ENCODE assay signal across 2 cellular contexts in the genomic region with DNA sequence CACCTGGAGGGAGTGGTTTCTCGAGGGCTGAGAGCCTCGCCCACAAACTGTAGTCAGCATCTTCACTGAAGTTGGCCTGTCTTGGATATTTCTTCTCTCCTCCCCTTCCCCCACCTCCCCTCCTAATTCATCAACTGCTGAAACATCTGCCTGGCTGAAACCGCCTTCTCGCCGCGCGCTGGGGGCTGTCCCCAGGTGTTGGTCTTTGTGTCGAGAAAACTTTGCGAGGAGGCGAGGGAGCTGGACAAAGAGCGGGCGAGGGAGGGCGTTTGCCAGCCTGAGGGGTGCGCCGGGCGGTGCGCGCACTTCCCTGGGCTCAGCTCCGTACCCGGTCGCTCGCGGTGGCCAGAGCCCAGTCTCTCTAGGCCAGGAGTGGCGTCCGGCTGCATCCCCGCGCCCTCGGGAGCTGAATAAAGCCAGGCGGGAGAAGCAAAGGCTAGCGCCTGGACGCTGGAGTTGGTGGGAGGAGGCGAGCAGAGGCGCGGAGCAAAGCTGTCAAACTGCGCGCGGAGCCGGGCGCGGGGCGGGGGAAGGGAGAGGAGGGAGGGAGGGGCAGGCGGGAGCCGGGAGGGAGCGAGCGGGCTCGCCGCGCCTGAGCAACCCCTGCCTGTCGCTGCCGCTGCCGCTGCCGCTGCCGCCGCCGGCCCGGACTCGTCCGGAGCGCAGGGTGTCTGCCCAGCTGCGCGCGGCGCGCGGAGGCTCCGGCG.
A peak's percentile ranks its signal among the peaks of the same experiment; 100 is the strongest.
TF ChIP-seq lines count a peak whose summit lies in the region.

A gene with protein sequence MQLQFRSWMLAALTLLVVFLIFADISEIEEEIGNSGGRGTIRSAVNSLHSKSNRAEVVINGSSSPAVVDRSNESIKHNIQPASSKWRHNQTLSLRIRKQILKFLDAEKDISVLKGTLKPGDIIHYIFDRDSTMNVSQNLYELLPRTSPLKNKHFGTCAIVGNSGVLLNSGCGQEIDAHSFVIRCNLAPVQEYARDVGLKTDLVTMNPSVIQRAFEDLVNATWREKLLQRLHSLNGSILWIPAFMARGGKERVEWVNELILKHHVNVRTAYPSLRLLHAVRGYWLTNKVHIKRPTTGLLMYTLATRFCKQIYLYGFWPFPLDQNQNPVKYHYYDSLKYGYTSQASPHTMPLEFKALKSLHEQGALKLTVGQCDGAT (plus strand): TSS at position 595 of the 707 bp plus-strand sequence. CDS start 184 bp downstream, outside the sequence.

TF ChIP-seq in H1, 55 proteins besides CTCF, POLR2A, EP300 and RAD21:
- TF ChIP-seq JUND (IDR thresholded peaks at IDR 0.05; ENCODE audit: low read length): no peak
- TF ChIP-seq TAF7 (optimal IDR thresholded peaks at IDR 0.05; ENCODE audit: borderline replicate concordance, low read depth, low read length): peak; percentile 17
- TF ChIP-seq SIN3A (conservative IDR thresholded peaks at IDR 0.05 in 1 of 2, IDR thresholded peaks at IDR 0.05 in 1 of 2; ENCODE audit: low read depth in 1 of 2, low read length in 2 of 2): peak; percentile 48 to 80; a peak in 1 of 4 replicates
- TF ChIP-seq SIX5 (IDR thresholded peaks at IDR 0.05; ENCODE audit: low read depth, low read length): no peak
- TF ChIP-seq RBBP5 (IDR thresholded peaks at IDR 0.05; ENCODE audit: borderline replicate concordance, low read depth, low read length): peak; percentile 96
- TF ChIP-seq HDAC2 (IDR thresholded peaks at IDR 0.05; ENCODE audit: borderline replicate concordance in 1 of 2, low read depth in 2 of 2, low read length in 2 of 2): peak in 1 of 2 experiments; percentile 38; a peak in 1 of 4 replicates
- TF ChIP-seq ASH2L (IDR thresholded peaks at IDR 0.05; ENCODE audit: low read length): peak; percentile 91
- 0 out of 2 replicates have a peak, but pooled peaks have one; percentile 24 for TF ChIP-seq POLR2AphosphoS5 (IDR thresholded peaks at IDR 0.05; ENCODE audit: low read depth, low read length)
- peak; percentile 75 for TF ChIP-seq KDM4A (IDR thresholded peaks at IDR 0.05; ENCODE audit: low read depth, low read length, severe bottlenecking)
- TF ChIP-seq CREB1 (IDR thresholded peaks at IDR 0.05): peak; percentile 90
- TF ChIP-seq, protein P1, sequence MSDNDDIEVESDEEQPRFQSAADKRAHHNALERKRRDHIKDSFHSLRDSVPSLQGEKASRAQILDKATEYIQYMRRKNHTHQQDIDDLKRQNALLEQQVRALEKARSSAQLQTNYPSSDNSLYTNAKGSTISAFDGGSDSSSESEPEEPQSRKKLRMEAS (IDR thresholded peaks at IDR 0.05): peak; percentile 3; the same call in 1 of the 2 replicates
- TF ChIP-seq TAF1 (IDR thresholded peaks at IDR 0.05; ENCODE audit: low read depth, low read length): peak; percentile 52; the same call in 1 of the 2 replicates
- TF ChIP-seq RNF2 (IDR thresholded peaks at IDR 0.05; ENCODE audit: borderline replicate concordance, low read depth, low read length, missing control alignments, poor library complexity, severe bottlenecking): peak; percentile 52
- no peak for TF ChIP-seq JUN (IDR thresholded peaks at IDR 0.05; ENCODE audit: low read depth, low read length)
- TF ChIP-seq SP1 (IDR thresholded peaks at IDR 0.05; ENCODE audit: low read depth, low read length): no peak

TF ChIP-seq in neural cell, 6 proteins besides CTCF, POLR2A, EP300 and RAD21:
- TF ChIP-seq MXI1 (conservative IDR thresholded peaks at IDR 0.05; ENCODE audit: poor library complexity, severe bottlenecking) (no peak), TAF1 (IDR thresholded peaks at IDR 0.05; ENCODE audit: low read depth) (peak; percentile 77), SMC3 (conservative IDR thresholded peaks at IDR 0.05; ENCODE audit: poor library complexity) (peak; percentile 12), EZH2 (IDR thresholded peaks at IDR 0.05; ENCODE audit: borderline replicate concordance, insufficient read depth, low read length, poor library complexity, severe bottlenecking) (no peak), POLR2AphosphoS5 (IDR thresholded peaks at IDR 0.05) (peak; percentile 79)
- TF ChIP-seq, protein P2, sequence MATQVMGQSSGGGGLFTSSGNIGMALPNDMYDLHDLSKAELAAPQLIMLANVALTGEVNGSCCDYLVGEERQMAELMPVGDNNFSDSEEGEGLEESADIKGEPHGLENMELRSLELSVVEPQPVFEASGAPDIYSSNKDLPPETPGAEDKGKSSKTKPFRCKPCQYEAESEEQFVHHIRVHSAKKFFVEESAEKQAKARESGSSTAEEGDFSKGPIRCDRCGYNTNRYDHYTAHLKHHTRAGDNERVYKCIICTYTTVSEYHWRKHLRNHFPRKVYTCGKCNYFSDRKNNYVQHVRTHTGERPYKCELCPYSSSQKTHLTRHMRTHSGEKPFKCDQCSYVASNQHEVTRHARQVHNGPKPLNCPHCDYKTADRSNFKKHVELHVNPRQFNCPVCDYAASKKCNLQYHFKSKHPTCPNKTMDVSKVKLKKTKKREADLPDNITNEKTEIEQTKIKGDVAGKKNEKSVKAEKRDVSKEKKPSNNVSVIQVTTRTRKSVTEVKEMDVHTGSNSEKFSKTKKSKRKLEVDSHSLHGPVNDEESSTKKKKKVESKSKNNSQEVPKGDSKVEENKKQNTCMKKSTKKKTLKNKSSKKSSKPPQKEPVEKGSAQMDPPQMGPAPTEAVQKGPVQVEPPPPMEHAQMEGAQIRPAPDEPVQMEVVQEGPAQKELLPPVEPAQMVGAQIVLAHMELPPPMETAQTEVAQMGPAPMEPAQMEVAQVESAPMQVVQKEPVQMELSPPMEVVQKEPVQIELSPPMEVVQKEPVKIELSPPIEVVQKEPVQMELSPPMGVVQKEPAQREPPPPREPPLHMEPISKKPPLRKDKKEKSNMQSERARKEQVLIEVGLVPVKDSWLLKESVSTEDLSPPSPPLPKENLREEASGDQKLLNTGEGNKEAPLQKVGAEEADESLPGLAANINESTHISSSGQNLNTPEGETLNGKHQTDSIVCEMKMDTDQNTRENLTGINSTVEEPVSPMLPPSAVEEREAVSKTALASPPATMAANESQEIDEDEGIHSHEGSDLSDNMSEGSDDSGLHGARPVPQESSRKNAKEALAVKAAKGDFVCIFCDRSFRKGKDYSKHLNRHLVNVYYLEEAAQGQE (IDR thresholded peaks at IDR 0.05; ENCODE audit: borderline replicate concordance): peak; percentile 49
